In genomic region chr12:93776581-93777018, GRCh38 we compare ENCODE assay signal across 13 cellular contexts.
DNase-seq lines count a peak whose midpoint lies in the region; ATAC-seq, FAIRE-seq and TF ChIP-seq lines count a peak whose summit lies in the region.
"Had no signal": no experiment of that assay in that cellular context is flagged by ENCODE, and none has a peak within 500 bp of the region (broad histone marks: within the 10 kb centered on the region; RNA-seq: fewer than 3 reads in every experiment).

No MANE protein-coding gene starts in this region.

- no peaks in the 10 kb centered on the region for H3K79me2 ChIP-seq in endothelial cell of umbilical vein (ENCODE audit: control insufficient read depth, insufficient read depth, low read length)

- no peak overlapping the region for H3K9ac ChIP-seq in endothelial cell of umbilical vein (replicated peaks; ENCODE audit: extremely low read depth, insufficient read depth, low read length)
- H3K9ac ChIP-seq: BLaER1 had no signal

- TF ChIP-seq CTCF in endothelial cell of umbilical vein (IDR thresholded peaks at IDR 0.05; ENCODE audit: extremely low read depth in 1 of 2, insufficient read depth in 1 of 2, low read depth in 1 of 2, low read length in 2 of 2) = no peak
- no peak for TF ChIP-seq CTCF in uterus (IDR thresholded peaks at IDR 0.05)

- ATAC-seq in Right ventricle myocardium superior (ENCODE audit: poor library complexity) = peak; percentile 23
- no peak for ATAC-seq in HG03108 (IDR thresholded peaks at IDR 0.05; ENCODE audit: unreplicated experiment)
- ATAC-seq in HG03571 (IDR thresholded peaks at IDR 0.05; ENCODE audit: unreplicated experiment) = no peak
- ATAC-seq: left colon had no signal

- CTCF ChIA-PET in endothelial cell of umbilical vein (lab: Charles Lee) = interaction anchor here (1.5 to 2.2 kb wide), 2 partner anchors 26 to 324 kb away, joined by 5 to 34 read pairs; no protein-coding TSS in a partner anchor

- H3K36me3 ChIP-seq in endothelial cell of umbilical vein (ENCODE audit: control insufficient read depth in 2 of 2, extremely low read depth in 1 of 2, insufficient read depth in 2 of 2, low read length in 2 of 2) (no peaks in the 10 kb centered on the region), muscle layer of duodenum (ENCODE audit: control insufficient read depth in 1 of 2, insufficient read depth in 2 of 2, low read length in 2 of 2) (peaks cover 0 to 6% of the 10 kb centered on the region in 2 donors), uterus (no peaks in the 10 kb centered on the region)
- H3K36me3 ChIP-seq: BLaER1, upper lobe of left lung had no signal

- H3K4me3 ChIP-seq in endothelial cell of umbilical vein (replicated peaks in 1 of 3; ENCODE audit: insufficient read depth in 1 of 3, low read depth in 1 of 3, low read length in 3 of 3) = no peak overlapping the region
- H3K4me3 ChIP-seq in muscle layer of duodenum (ENCODE audit: low read depth in 1 of 2, low read length in 2 of 2) = no peak overlapping the region
- H3K4me3 ChIP-seq in uterus = no peak overlapping the region
- H3K4me3 ChIP-seq: BLaER1, upper lobe of left lung had no signal

- H3K27me3 ChIP-seq in endothelial cell of umbilical vein (ENCODE audit: control insufficient read depth in 2 of 2, insufficient read depth in 2 of 2, low read length in 2 of 2) (no peaks in the 10 kb centered on the region), muscle layer of duodenum (ENCODE audit: low read depth, low read length) (no peaks in the 10 kb centered on the region), uterus (no peaks in the 10 kb centered on the region)
- H3K27me3 ChIP-seq: BLaER1, upper lobe of left lung had no signal

- H2AFZ ChIP-seq in endothelial cell of umbilical vein (ENCODE audit: low read depth, low read length) = no peak overlapping the region

- no peak for TF ChIP-seq POLR2A in endothelial cell of umbilical vein (IDR thresholded peaks at IDR 0.05; ENCODE audit: low read depth, low read length)
- TF ChIP-seq POLR2A in uterus (IDR thresholded peaks at IDR 0.05) = no peak

- DNase-seq in Right ventricle myocardium superior (no peak), cardiac septum (ENCODE audit: low spot score) (no peak), endothelial cell of umbilical vein (ENCODE audit: low read depth, low spot score) (no peak), uterus (no peak), NCI-H1436 treated with DMSO at 0.1 percent for 48 hours (lab: John Stamatoyannopoulos, UW) (no peak)
- DNase-seq: left colon, NCI-H2081, upper lobe of left lung had no signal

- no peak for FAIRE-seq in endothelial cell of umbilical vein (lab: Jason Lieb, UNC)
- FAIRE-seq: GM18507 had no signal

- intact Hi-C loops in Right ventricle myocardium superior (cut with DNase I) = loop anchor here (5.0 to 10.0 kb wide), 2 partner anchors 41 to 118 kb away; no protein-coding TSS in a partner anchor
- intact Hi-C loops in cardiac septum (cut with DNase I) = loop anchor here (5.0 kb wide), 1 partner anchor 36 kb away; no protein-coding TSS in a partner anchor
- intact Hi-C loops in endothelial cell of umbilical vein (cut with micrococcal nuclease) = loop anchor here (1.0 kb wide), 1 partner anchor 9 kb away; no protein-coding TSS in a partner anchor
- intact Hi-C loops in uterus (cut with DNase I; ENCODE audit: low total_unique reads) = loop anchor here (10.0 kb wide), 1 partner anchor 328 kb away; no protein-coding TSS in a partner anchor

- POLR2A ChIA-PET in endothelial cell of umbilical vein (lab: Charles Lee) = interaction anchor here (0.9 kb wide), 1 partner anchor 9 kb away, joined by 3 read pairs; no protein-coding TSS in a partner anchor

- dilution Hi-C loops in endothelial cell of umbilical vein (cut with MboI; ENCODE audit: extremely low pct_ligation_motif_present, low sequenced_read_pairs) = no loop called here

- H4K20me1 ChIP-seq in endothelial cell of umbilical vein (replicated peaks; ENCODE audit: control insufficient read depth, extremely low read depth, insufficient read depth, low read length) = no peaks in the 10 kb centered on the region
- H4K20me1 ChIP-seq: BLaER1 had no signal

- H3K9me1 ChIP-seq in endothelial cell of umbilical vein (replicated peaks; ENCODE audit: control insufficient read depth, extremely low read depth, insufficient read depth, low read length) = no peaks in the 10 kb centered on the region

- H3K9me3 ChIP-seq in endothelial cell of umbilical vein (replicated peaks; ENCODE audit: control insufficient read depth, insufficient read depth, low read length) = no peaks in the 10 kb centered on the region
- no peaks in the 10 kb centered on the region for H3K9me3 ChIP-seq in muscle layer of duodenum (ENCODE audit: control insufficient read depth in 1 of 2, low read length in 2 of 2)
- H3K9me3 ChIP-seq in uterus = no peaks in the 10 kb centered on the region
- H3K9me3 ChIP-seq: upper lobe of left lung had no signal

- H3K27ac ChIP-seq in endothelial cell of umbilical vein (ENCODE audit: insufficient read depth, low read depth, low read length) (peak overlapping the region; percentile 96), muscle layer of duodenum (ENCODE audit: low read length) (peak overlapping the region; percentile 88), uterus (peak overlapping the region; percentile 89 to 92)
- H3K27ac ChIP-seq: BLaER1 had no signal

- BruUV-seq in endothelial cell of umbilical vein (replicated peaks; lab: Mats Ljungman, UMichigan) = no TSS peak

- no peak overlapping the region for H3K4me2 ChIP-seq in endothelial cell of umbilical vein (ENCODE audit: insufficient read depth, low read length)
- H3K4me2 ChIP-seq: BLaER1 had no signal

- H3K4me1 ChIP-seq in endothelial cell of umbilical vein (ENCODE audit: control insufficient read depth, extremely low read depth, insufficient read depth, low read length) = peaks cover 32% of the 10 kb centered on the region
- H3K4me1 ChIP-seq in muscle layer of duodenum (ENCODE audit: control insufficient read depth in 1 of 2, insufficient read depth in 2 of 2, low read length in 2 of 2) = peaks cover 3 to 22% of the 10 kb centered on the region in 2 donors
- H3K4me1 ChIP-seq in uterus = peaks cover 0 to 18% of the 10 kb centered on the region in 2 donors

TF ChIP-seq in endothelial cell of umbilical vein, 7 proteins besides CTCF, POLR2A, EP300 and RAD21:
- TF ChIP-seq EZH2 (IDR thresholded peaks at IDR 0.05; ENCODE audit: borderline replicate concordance, low read depth, low read length, severe bottlenecking) (no peak), POLR2AphosphoS5 (IDR thresholded peaks at IDR 0.05; ENCODE audit: insufficient read depth, low read depth, low read length) (no peak), MAX (IDR thresholded peaks at IDR 0.05; ENCODE audit: insufficient read depth, insufficient read length) (no peak), FOS (IDR thresholded peaks at IDR 0.05; ENCODE audit: borderline replicate concordance, insufficient read depth, low read length) (no peak), MYC (IDR thresholded peaks at IDR 0.05; ENCODE audit: low read depth, low read length) (no peak), JUN (IDR thresholded peaks at IDR 0.05; ENCODE audit: borderline replicate concordance, insufficient read depth, insufficient read length, low read depth) (no peak), GATA2 (IDR thresholded peaks at IDR 0.05; ENCODE audit: insufficient read depth, insufficient read length, low read depth, low read length) (no peak)
